Comparison of ENCODE assay signal across 23 cellular contexts in the genomic region with DNA sequence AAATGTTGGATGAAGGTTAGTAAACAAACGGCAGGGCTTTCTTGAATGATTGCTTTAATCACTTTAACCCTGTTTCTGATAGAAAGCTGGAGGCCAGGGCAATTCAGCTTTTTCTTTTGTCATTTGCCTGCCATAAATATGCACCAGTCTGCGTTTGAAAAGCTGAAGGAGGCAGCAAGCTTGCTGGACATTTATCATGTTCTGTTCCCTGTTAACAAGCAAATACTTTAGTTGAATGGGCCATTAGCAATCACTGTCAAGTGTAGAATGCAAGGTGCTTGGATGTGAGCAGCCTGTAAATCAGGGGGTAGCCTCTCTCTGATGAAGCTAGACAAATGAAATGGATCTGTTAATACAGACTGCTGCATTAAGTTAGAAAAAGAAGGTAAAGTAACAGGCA. TPM values are rescaled to one million over a fixed set of nuclear protein-coding genes. Genes with fewer than 3 reads are reported as not detected.
DNase-seq lines count a peak whose midpoint lies in the region; ATAC-seq and TF ChIP-seq lines count a peak whose summit lies in the region.
"Had no signal": no experiment of that assay in that cellular context is flagged by ENCODE, and none has a peak within 500 bp of the region (broad histone marks: within the 10 kb centered on the region; RNA-seq: fewer than 3 reads in every experiment).

No MANE protein-coding gene starts in this region.

- peaks cover 3% of the 10 kb centered on the region for H3K27me3 Mint-ChIP-seq in GM23338 (ENCODE audit: insufficient read depth, low read depth, poor library complexity)
- H3K27me3 Mint-ChIP-seq in chondrocyte (ENCODE audit: low read depth), result no peaks in the 10 kb centered on the region
- H3K27me3 Mint-ChIP-seq in osteocyte (ENCODE audit: unreplicated experiment), result no peaks in the 10 kb centered on the region

- H3K4me1 Mint-ChIP-seq in GM23338 (peaks cover 91% of the 10 kb centered on the region), chondrocyte (ENCODE audit: low read depth) (peaks cover 87% of the 10 kb centered on the region), osteocyte (ENCODE audit: unreplicated experiment) (peaks cover 76% of the 10 kb centered on the region)

- no peak overlapping the region for H3K27ac ChIP-seq in GM23338 (ENCODE audit: low read depth)
- H3K27ac ChIP-seq: parathyroid adenoma, right lobe of liver, SJCRH30 had no signal

- no peak overlapping the region for H2AFZ ChIP-seq in GM23338
- H2AFZ ChIP-seq: parathyroid adenoma had no signal

- no peak overlapping the region for H3K27ac Mint-ChIP-seq in GM23338
- H3K27ac Mint-ChIP-seq in chondrocyte (ENCODE audit: unreplicated experiment), result peak overlapping the region; percentile 65
- H3K27ac Mint-ChIP-seq in osteocyte (ENCODE audit: unreplicated experiment), result peak overlapping the region; percentile 95
- H3K27ac Mint-ChIP-seq: CD8-positive, alpha-beta T cell had no signal

- ATAC-seq in GM23338, result no peak
- ATAC-seq: CD8-positive, alpha-beta T cell; right lobe of liver had no signal

- H3K9me3 Mint-ChIP-seq in GM23338 (no peaks in the 10 kb centered on the region), chondrocyte (ENCODE audit: low read depth) (no peaks in the 10 kb centered on the region), osteocyte (ENCODE audit: unreplicated experiment) (no peaks in the 10 kb centered on the region)
- H3K9me3 Mint-ChIP-seq: CD8-positive, alpha-beta T cell had no signal

- H3K4me3 ChIP-seq in GM23338, result no peak overlapping the region; the same call in 1 of the 2 replicates
- H3K4me3 ChIP-seq: right lobe of liver, SJCRH30 had no signal

- peak overlapping the region; percentile 78 for H3K4me2 ChIP-seq in GM23338

- H3K4me3 Mint-ChIP-seq in GM23338, result no peak overlapping the region
- H3K4me3 Mint-ChIP-seq in chondrocyte (ENCODE audit: unreplicated experiment), result no peak overlapping the region
- H3K4me3 Mint-ChIP-seq in osteocyte (ENCODE audit: unreplicated experiment), result no peak overlapping the region
- H3K4me3 Mint-ChIP-seq: CD8-positive, alpha-beta T cell had no signal

- no peak for DNase-seq in GM23338 (ENCODE audit: low spot score)
- DNase-seq in NCI-H187 treated with DMSO at 0.1 percent for 48 hours (lab: John Stamatoyannopoulos, UW), result peak; percentile 71
- DNase-seq in chondrocyte (ENCODE audit: low spot score), result no peak
- no peak for DNase-seq in osteocyte (ENCODE audit: extremely low spot score, unreplicated experiment)
- DNase-seq in HuH-7.5 (ENCODE audit: low spot score), result no peak
- DNase-seq in AG20443 (ENCODE audit: low spot score), result no peak
- no peak for DNase-seq in midbrain (lab: John Stamatoyannopoulos, UW)
- DNase-seq: activated CD4-positive, alpha-beta T cell treated with anti-CD3 and anti-CD28 coated beads, Interleukin-2, amount 50 U/mL, for 1 hour; activated CD8-positive, alpha-beta memory T cell treated with anti-CD3 and anti-CD28 coated beads, Interleukin-2, amount 50 U/mL, for 48 hours; activated effector memory CD4-positive, alpha-beta T cell treated with anti-CD3 and anti-CD28 coated beads, Interleukin-2, amount 50 U/mL, for 16 hours; CD8-positive, alpha-beta T cell; dermis blood vessel endothelial cell; DMS53; hippocampal formation; islet precursor cell; KBM-7; mammary epithelial cell; NCI-H2081 treated with DMSO at 0.1 percent for 48 hours; right lobe of liver; SJCRH30; stimulated activated CD4-positive, alpha-beta T cell treated with anti-CD3 and anti-CD28 coated beads, Interleukin-15, amount 100 ng/mL, for 24 hours; substantia nigra had no signal

- peaks cover 3% of the 10 kb centered on the region for H4K20me1 ChIP-seq in GM23338 (replicated peaks; ENCODE audit: insufficient read depth)

- peaks cover 91% of the 10 kb centered on the region for H3K79me2 ChIP-seq in GM23338 (replicated peaks; ENCODE audit: insufficient read depth)
- H3K79me2 ChIP-seq: parathyroid adenoma had no signal

- no peaks in the 10 kb centered on the region for H3K36me3 ChIP-seq in GM23338 (ENCODE audit: insufficient read depth)
- H3K36me3 ChIP-seq: right lobe of liver, SJCRH30 had no signal

- TF ChIP-seq CTCF in GM23338 (conservative IDR thresholded peaks at IDR 0.05; ENCODE audit: low read depth in 2 of 2), result no peak
- no peak for TF ChIP-seq CTCF in chondrocyte (IDR thresholded peaks at IDR 0.05)
- TF ChIP-seq CTCF in osteocyte (IDR thresholded peaks at IDR 0.05), result no peak

- H3K9me2 ChIP-seq in GM23338 (ENCODE audit: insufficient read depth), result no peaks in the 10 kb centered on the region

- peaks cover 84% of the 10 kb centered on the region for H3K4me1 ChIP-seq in GM23338 (ENCODE audit: insufficient read depth)
- H3K4me1 ChIP-seq: parathyroid adenoma had no signal

- peaks cover 19% of the 10 kb centered on the region; the same call in 1 of the 2 replicates for H3K27me3 ChIP-seq in GM23338 (ENCODE audit: insufficient read depth)
- H3K27me3 ChIP-seq: right lobe of liver, SJCRH30 had no signal

- H3K36me3 Mint-ChIP-seq in GM23338 (ENCODE audit: low read depth) (no peaks in the 10 kb centered on the region), chondrocyte (ENCODE audit: low read depth) (no peaks in the 10 kb centered on the region), osteocyte (ENCODE audit: unreplicated experiment) (no peaks in the 10 kb centered on the region)
- H3K36me3 Mint-ChIP-seq: CD8-positive, alpha-beta T cell had no signal

- H3F3A ChIP-seq in GM23338 (replicated peaks; ENCODE audit: low read depth), result no peaks in the 10 kb centered on the region

TF ChIP-seq in GM23338, 12 proteins besides CTCF, POLR2A, EP300 and RAD21 (continues in another document):
- no peak for TF ChIP-seq CREB1 (CRISPR knock-in tag; IDR thresholded peaks at IDR 0.05; ENCODE audit: low read depth)
- no peak for TF ChIP-seq ETS1 (IDR thresholded peaks at IDR 0.05)
- no peak for TF ChIP-seq JUNB (IDR thresholded peaks at IDR 0.05; ENCODE audit: unreplicated experiment)
- TF ChIP-seq EZH2 (IDR thresholded peaks at IDR 0.05; ENCODE audit: low read depth, unreplicated experiment), result no peak
- no peak for TF ChIP-seq ZNF331 (CRISPR knock-in tag; IDR thresholded peaks at IDR 0.05; ENCODE audit: low read depth)
- no peak for TF ChIP-seq STAT1 (IDR thresholded peaks at IDR 0.05; ENCODE audit: unreplicated experiment)
- TF ChIP-seq NANOG (IDR thresholded peaks at IDR 0.05; ENCODE audit: borderline replicate concordance), result no peak; the same call in 1 of the 2 replicates
- no peak for TF ChIP-seq ZNF114 (CRISPR knock-in tag; IDR thresholded peaks at IDR 0.05)
- no peak for TF ChIP-seq POLR2AphosphoS5 (IDR thresholded peaks at IDR 0.05; ENCODE audit: low read depth)

RNA-seq across cellular contexts. Expression of gene EFNB2, which starts 7.7 kb away (rescaled TPM):
- 8.3 and 10.9 TPM in 2 replicates for total RNA-seq in GM23338 (2014; rRNA removed; shearing (Covaris generic))
- polyA plus RNA-seq in GM23338 (2016; fragmentation: Nextera tagmentation; extraction: Ambion mirVana), result 5.5 and 5.7 TPM in 2 replicates
- total RNA-seq in chondrocyte (36.6 to 54.2 TPM (median 37.1 TPM) in 3 replicates), osteocyte (49.2 and 50.0 TPM in 2 replicates)

RNA-seq across cellular contexts. Expression of gene ARGLU1, which starts 40.1 kb away (rescaled TPM):
- 92.2 and 108 TPM in 2 replicates for total RNA-seq in GM23338 (2014; rRNA removed; shearing (Covaris generic))
- polyA plus RNA-seq in GM23338 (2016; fragmentation: Nextera tagmentation; extraction: Ambion mirVana), result 159 and 166 TPM in 2 replicates
- total RNA-seq in chondrocyte, result 48.5 to 55.6 TPM (median 51.6 TPM) in 3 replicates
- total RNA-seq in osteocyte, result 65.8 and 78.8 TPM in 2 replicates
